Comparison of ENCODE assay signal across 16 cellular contexts in the genomic region with DNA sequence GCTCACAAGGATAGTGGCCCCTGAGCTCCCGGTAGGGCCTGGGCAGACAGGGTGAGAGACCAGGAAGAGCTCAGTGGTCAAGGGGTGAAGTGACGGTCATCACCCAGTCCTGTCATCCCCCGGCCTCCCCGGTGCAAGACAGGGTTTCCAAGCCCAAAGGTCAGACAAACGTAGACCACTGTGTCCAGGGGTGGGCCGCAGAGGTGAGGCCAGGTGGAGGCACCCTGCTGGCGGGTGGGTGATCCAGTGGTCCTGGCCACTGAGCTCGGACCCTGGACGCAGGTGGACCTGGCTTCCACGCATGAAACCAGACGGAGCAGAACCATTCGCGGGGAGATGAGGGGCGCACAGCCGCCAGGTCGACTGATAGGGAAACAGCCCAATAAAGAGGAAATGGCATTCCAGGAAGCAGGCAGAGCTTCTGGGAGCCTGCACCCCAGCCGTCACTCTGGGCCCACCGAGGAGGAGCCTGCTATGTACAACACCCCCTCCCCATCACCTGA. TPM values are rescaled to one million over a fixed set of nuclear protein-coding genes. Genes with fewer than 3 reads are reported as not detected.
DNase-seq lines count a peak whose midpoint lies in the region; ATAC-seq, FAIRE-seq and TF ChIP-seq lines count a peak whose summit lies in the region.
"Had no signal": no experiment of that assay in that cellular context is flagged by ENCODE, and none has a peak within 500 bp of the region (broad histone marks: within the 10 kb centered on the region; RNA-seq: fewer than 3 reads in every experiment).

No MANE protein-coding gene starts in this region.

- no peaks in the 10 kb centered on the region for H3F3A ChIP-seq in GM23338 (replicated peaks; ENCODE audit: low read depth)

- TF ChIP-seq EP300 in A549 (IDR thresholded peaks at IDR 0.05): no peak

- H3K4me2 ChIP-seq in A549: peak overlapping the region; percentile 82; the same call in 2 of the 3 replicates
- H3K4me2 ChIP-seq in GM23338: peak overlapping the region; percentile 67; the same call in 1 of the 2 replicates

- 51% methylated on average over 17 of the region's 18 CpGs for WGBS in A549 (ENCODE audit: missing lambda C conversion rate)
- WGBS in right cardiac atrium: 48% methylated on average over 18 of the region's 18 CpGs
- WGBS in pancreas, 2 donors: 42 to 57% methylated on average over 18 of the region's 18 CpGs

- FAIRE-seq in A549 (lab: Jason Lieb, UNC) (no peak), pancreas (lab: Jason Lieb, UNC) (no peak)
- FAIRE-seq: endometrium had no signal

- no peaks in the 10 kb centered on the region for H3K79me2 ChIP-seq in GM23338 (replicated peaks; ENCODE audit: insufficient read depth)
- H3K79me2 ChIP-seq: parathyroid adenoma had no signal

- peaks cover 7% of the 10 kb centered on the region for H3K27me3 Mint-ChIP-seq in GM23338 (ENCODE audit: insufficient read depth, low read depth, poor library complexity)
- H3K27me3 Mint-ChIP-seq: activated naive CD8-positive, alpha-beta T cell had no signal

- H4K20me1 ChIP-seq in GM23338 (replicated peaks; ENCODE audit: insufficient read depth): no peaks in the 10 kb centered on the region

- TF ChIP-seq CTCF in A549 (IDR thresholded peaks at IDR 0.05): no peak
- TF ChIP-seq CTCF in GM23338 (conservative IDR thresholded peaks at IDR 0.05; ENCODE audit: low read depth in 2 of 2): no peak
- TF ChIP-seq CTCF in pancreas (IDR thresholded peaks at IDR 0.05): no peak

- no peaks in the 10 kb centered on the region for H3K27me3 ChIP-seq in GM23338 (ENCODE audit: insufficient read depth)
- H3K27me3 ChIP-seq in right cardiac atrium (ENCODE audit: control insufficient read depth, insufficient read depth): no peaks in the 10 kb centered on the region
- H3K27me3 ChIP-seq in pancreas: no peaks in the 10 kb centered on the region

- no peak overlapping the region for H3K27ac Mint-ChIP-seq in GM23338
- H3K27ac Mint-ChIP-seq: activated CD4-positive, alpha-beta memory T cell treated with anti-CD3 and anti-CD28 coated beads for 36 hours; activated naive CD8-positive, alpha-beta T cell; T-cell had no signal

- H3K4me1 ChIP-seq in A549 (peaks cover 27% of the 10 kb centered on the region), GM23338 (ENCODE audit: insufficient read depth) (no peaks in the 10 kb centered on the region; the same call in 1 of the 2 replicates), right cardiac atrium (ENCODE audit: control insufficient read depth, insufficient read depth, low read length) (peaks cover 4% of the 10 kb centered on the region), pancreas (peaks cover 0 to 6% (median 0%) of the 10 kb centered on the region in 3 donors)
- H3K4me1 ChIP-seq: parathyroid adenoma had no signal

- peak overlapping the region; percentile 81; the same call in 1 of the 2 replicates for H2AFZ ChIP-seq in GM23338
- H2AFZ ChIP-seq: GM23248 had no signal

- H3K9me3 ChIP-seq in A549: no peaks in the 10 kb centered on the region
- H3K9me3 ChIP-seq in right cardiac atrium (ENCODE audit: control insufficient read depth, low read length): no peaks in the 10 kb centered on the region
- no peaks in the 10 kb centered on the region for H3K9me3 ChIP-seq in pancreas

- POLR2A ChIA-PET in A549 (lab: Yijun Ruan, JAX): no interaction called here

- H3K36me3 ChIP-seq in GM23338 (ENCODE audit: insufficient read depth): no peaks in the 10 kb centered on the region
- no peaks in the 10 kb centered on the region for H3K36me3 ChIP-seq in pancreas
- H3K36me3 ChIP-seq: heart left ventricle had no signal

- ATAC-seq in A549 (peak; percentile 28 to 33; a peak in 5 of 6 replicates), GM23338 (peak; percentile 8; the same call in 2 of the 3 replicates), right cardiac atrium (peak in 1 of 2 donors; percentile 3), pancreas (no peak), GM21390 (IDR thresholded peaks at IDR 0.05; ENCODE audit: unreplicated experiment) (no peak)

- peak in 1 of 2 experiments; percentile 23 for DNase-seq in A549 (ENCODE audit: low read depth in 1 of 2, low spot score in 1 of 2)
- DNase-seq in GM23338 (ENCODE audit: low spot score): no peak
- peak; percentile 16 to 59 (median 42) for DNase-seq in right cardiac atrium
- peak in 4 of 6 donors; percentile 9 to 65 (median 30) for DNase-seq in pancreas
- DNase-seq in amygdala (lab: John Stamatoyannopoulos, UW): no peak
- DNase-seq in activated T-cell treated with anti-CD3 and anti-CD28 coated beads for 4 hours: no peak
- no peak for DNase-seq in NCI-H2196 treated with DMSO at 0.1 percent for 48 hours (lab: John Stamatoyannopoulos, UW; ENCODE audit: unreplicated experiment)
- DNase-seq: cortex of kidney, GM23248 had no signal

- no peak for TF ChIP-seq RAD21 in A549 (conservative IDR thresholded peaks at IDR 0.05 in 1 of 2, IDR thresholded peaks at IDR 0.05 in 1 of 2)

- CTCF ChIA-PET in A549 (lab: Yijun Ruan, JAX): interaction anchor here (0.6 to 2.3 kb wide), 24 partner anchors 8 to 490 kb away, joined by 3 to 17 read pairs (median 4); no protein-coding TSS in a partner anchor

- H3K9me3 Mint-ChIP-seq in GM23338: no peaks in the 10 kb centered on the region; the same call in 1 of the 3 replicates
- H3K9me3 Mint-ChIP-seq: activated CD4-positive, alpha-beta memory T cell treated with anti-CD3 and anti-CD28 coated beads for 36 hours; T-cell had no signal

- no peaks in the 10 kb centered on the region for H3K4me1 Mint-ChIP-seq in GM23338

- H3K4me3 ChIP-seq in A549: no peak overlapping the region
- no peak overlapping the region for H3K4me3 ChIP-seq in GM23338
- H3K4me3 ChIP-seq in right cardiac atrium (ENCODE audit: low read length): no peak overlapping the region
- H3K4me3 ChIP-seq in pancreas: no peak overlapping the region
- H3K4me3 ChIP-seq: GM23248, heart left ventricle had no signal

- no peaks in the 10 kb centered on the region for H3K36me3 Mint-ChIP-seq in GM23338 (ENCODE audit: low read depth)
- H3K36me3 Mint-ChIP-seq: activated CD4-positive, alpha-beta memory T cell treated with anti-CD3 and anti-CD28 coated beads for 36 hours; activated naive CD8-positive, alpha-beta T cell; T-cell had no signal

- H3K9me2 ChIP-seq in GM23338 (ENCODE audit: insufficient read depth): no peaks in the 10 kb centered on the region

- H3K27ac ChIP-seq in A549 (no peak overlapping the region), GM23338 (ENCODE audit: low read depth) (no peak overlapping the region), right cardiac atrium (ENCODE audit: low read length) (no peak overlapping the region), pancreas (no peak overlapping the region)
- H3K27ac ChIP-seq: GM23248, heart left ventricle, parathyroid adenoma had no signal

- intact Hi-C loops in right cardiac atrium (cut with DNase I) (loop anchor here in 1 of 4 donors (10.0 kb wide), 1 partner anchor 129 kb away; no protein-coding TSS in a partner anchor), pancreas (cut with DNase I) (no loop called here)

- no peak for TF ChIP-seq POLR2A in A549 (IDR thresholded peaks at IDR 0.05; ENCODE audit: low read length)

- H3K4me3 Mint-ChIP-seq in GM23338: no peak overlapping the region
- H3K4me3 Mint-ChIP-seq: activated CD4-positive, alpha-beta memory T cell treated with anti-CD3 and anti-CD28 coated beads for 36 hours; activated naive CD8-positive, alpha-beta T cell; T-cell had no signal

TF ChIP-seq in A549, 52 proteins besides CTCF, POLR2A, EP300 and RAD21 (continues in another document):
- TF ChIP-seq CBX8 (IDR thresholded peaks at IDR 0.05) (no peak), HOXA7 (CRISPR knock-in tag; IDR thresholded peaks at IDR 0.05) (no peak), KDM1A (IDR thresholded peaks at IDR 0.05; ENCODE audit: low read depth) (no peak), FOXS1 (CRISPR knock-in tag; IDR thresholded peaks at IDR 0.05) (no peak), CHD2 (IDR thresholded peaks at IDR 0.05; ENCODE audit: low read length, partially characterized antibody) (no peak), EHMT2 (IDR thresholded peaks at IDR 0.05; ENCODE audit: low read depth) (no peak)
- TF ChIP-seq, protein P1, sequence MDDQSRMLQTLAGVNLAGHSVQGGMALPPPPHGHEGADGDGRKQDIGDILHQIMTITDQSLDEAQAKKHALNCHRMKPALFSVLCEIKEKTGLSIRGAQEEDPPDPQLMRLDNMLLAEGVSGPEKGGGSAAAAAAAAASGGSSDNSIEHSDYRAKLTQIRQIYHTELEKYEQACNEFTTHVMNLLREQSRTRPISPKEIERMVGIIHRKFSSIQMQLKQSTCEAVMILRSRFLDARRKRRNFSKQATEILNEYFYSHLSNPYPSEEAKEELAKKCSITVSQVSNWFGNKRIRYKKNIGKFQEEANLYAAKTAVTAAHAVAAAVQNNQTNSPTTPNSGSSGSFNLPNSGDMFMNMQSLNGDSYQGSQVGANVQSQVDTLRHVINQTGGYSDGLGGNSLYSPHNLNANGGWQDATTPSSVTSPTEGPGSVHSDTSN (IDR thresholded peaks at IDR 0.05): no peak

TF ChIP-seq in GM23338, 12 proteins besides CTCF, POLR2A, EP300 and RAD21 (continues in another document):
- no peak for TF ChIP-seq JUNB (IDR thresholded peaks at IDR 0.05; ENCODE audit: unreplicated experiment)
- no peak for TF ChIP-seq EZH2phosphoT487 (IDR thresholded peaks at IDR 0.05; ENCODE audit: unreplicated experiment)
- TF ChIP-seq NANOG (IDR thresholded peaks at IDR 0.05; ENCODE audit: borderline replicate concordance): no peak

RNA-seq across cellular contexts. Expression of gene SNED1, which starts 14.4 kb away (rescaled TPM):
- polyA plus RNA-seq in A549 (2011; rRNA removed) (0.21 and 0.34 TPM in 2 replicates), A549 (2017; fragmentation: RNase III; extraction: RNeasy Plus Mini Kit Qiagen cat#74134 plus additional on column Dnase treatment) (0.13 to 0.21 TPM (median 0.15 TPM) in 3 replicates), GM23338 (2016; fragmentation: Nextera tagmentation; extraction: Ambion mirVana) (1.3 and 1.5 TPM in 2 replicates), right cardiac atrium (6.7 TPM), pancreas (10 to 100 TPM; 12.9 to 13.2 TPM)
- polyA plus RNA-seq in A549 (2012; cell fraction: cytosol; rRNA removed): 0.50 and 0.53 TPM in 2 replicates
- 1.1 and 1.4 TPM in 2 replicates for polyA plus RNA-seq in A549 (2012; cell fraction: nucleus; rRNA removed)
- 0.79 and 0.92 TPM in 2 replicates for polyA minus RNA-seq in A549 (2011; rRNA and poly(A)+ RNA removed)
- 1.1 and 2.8 TPM in 2 replicates for total RNA-seq in GM23338 (2014; rRNA removed; shearing (Covaris generic))
- total RNA-seq in right cardiac atrium (10 to 100 TPM; 13.8 to 19.2 (median 16.8) TPM), pancreas (10 to 100 TPM in 2 of 6 donors, 1 to 10 TPM in 4; 6.6 to 19.2 (median 9.6) TPM)

Comparison
In these comparisons a context has a peak if more than half of its experiments do, and no peak if none do; other contexts are left out.
1. ATAC-seq: peak in A549 (2 of 2) and GM23338 (single experiment); none in pancreas (0 of 4) and GM21390 (single experiment).
2. DNase-seq: peak in right cardiac atrium (3 of 3) and pancreas (4 of 6); none in GM23338 (single experiment), amygdala (0 of 56), activated T-cell treated with anti-CD3 and anti-CD28 coated beads for 4 hours (single experiment) and NCI-H2196 treated with DMSO at 0.1 percent for 48 hours (single experiment).